ENCODE assay signal across 9 cellular contexts in the genomic region with DNA sequence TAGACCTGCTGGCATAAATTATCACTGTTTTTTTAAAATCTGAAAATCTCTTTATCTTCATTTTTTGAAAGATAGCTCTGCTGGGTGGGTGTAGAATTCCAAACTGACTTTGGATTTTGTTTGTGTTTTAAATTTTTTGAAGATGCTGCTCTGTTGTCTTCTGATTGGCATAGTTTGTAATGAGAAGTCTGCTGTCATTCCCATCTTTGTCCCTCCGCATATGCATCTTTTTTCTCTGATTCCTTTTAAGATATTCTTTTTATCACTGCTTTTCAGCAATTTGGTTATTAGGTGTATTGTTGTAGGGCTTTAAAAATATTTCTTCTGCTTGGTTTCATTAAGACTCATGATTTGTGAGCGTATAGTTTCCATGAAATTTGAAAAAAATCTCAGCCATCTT. TPM values are rescaled to one million over a fixed set of nuclear protein-coding genes. Genes with fewer than 3 reads are reported as not detected.
"Had no signal": no experiment of that assay in that cellular context is flagged by ENCODE, and none has a peak within 500 bp of the region (broad histone marks: within the 10 kb centered on the region; RNA-seq: fewer than 3 reads in every experiment).

No MANE protein-coding gene starts in this region.

- H3K36me3 Mint-ChIP-seq: IgD-negative memory B cell had no signal

- DNase-seq: GM23248, GOT3, H9, HCEC 1CT, Karpas-422, KBM-7 had no signal

- H3K4me3 Mint-ChIP-seq: H9, IgD-negative memory B cell had no signal

- H3K27ac ChIP-seq: GM23248, KMS-11 had no signal

- H3K4me3 ChIP-seq: GM23248 had no signal

- H2AFZ ChIP-seq: GM23248 had no signal

- H3K27ac Mint-ChIP-seq: H9, IgD-negative memory B cell had no signal

- H3K4me1 Mint-ChIP-seq: IgD-negative memory B cell had no signal

- H3K4me2 ChIP-seq: KMS-11 had no signal

RNA-seq across cellular contexts. Expression of gene SNED1, which starts 7.2 kb away (rescaled TPM):
- total RNA-seq: HT-29 had no signal
